Comparison of ENCODE assay signal across 24 cellular contexts in genomic region chr21:45490049-45490731, GRCh38.
"Had no signal": no experiment of that assay in that cellular context is flagged by ENCODE, and none has a peak within 500 bp of the region (broad histone marks: within the 10 kb centered on the region; RNA-seq: fewer than 3 reads in every experiment).

No MANE protein-coding gene starts in this region.

- H3K9me3 ChIP-seq: left ventricle myocardium inferior, pancreas, prostate gland, sigmoid colon, spleen, tibial nerve, uterus had no signal

- H3K4me3 ChIP-seq: hepatocyte, left ventricle myocardium inferior, lung, neural progenitor cell, pancreas, prostate gland, sigmoid colon, spleen, tibial nerve, uterus had no signal

- H3K9ac ChIP-seq: neural progenitor cell had no signal

- H3K27me3 ChIP-seq: hepatocyte, neural progenitor cell, pancreas, sigmoid colon, spleen, tibial nerve, uterus had no signal

- H3K4me2 ChIP-seq: hepatocyte had no signal

- H3K27ac ChIP-seq: hepatocyte, left ventricle myocardium inferior, neural progenitor cell, pancreas, prostate gland, sigmoid colon, uterus had no signal

- H2AFZ ChIP-seq: hepatocyte, neural progenitor cell had no signal

- DNase-seq: islet precursor cell; left ventricle myocardium inferior; mesendoderm; naive B cell; natural killer cell; nephron progenitor cell; nucleus accumbens; pancreas; posterior cingulate gyrus; retina; sigmoid colon; small intestine; spleen; stimulated activated CD4-positive, alpha-beta T cell treated with anti-CD3 and anti-CD28 coated beads, Interleukin-4, amount 100 ng/mL, for 4 hours; stimulated activated CD8-positive, alpha-beta memory T cell treated with anti-CD3 and anti-CD28 coated beads, Interleukin-4, amount 100 ng/mL, for 48 hours; substantia nigra; uterus had no signal

- H3K4me1 ChIP-seq: left ventricle myocardium inferior, pancreas, prostate gland, sigmoid colon, tibial nerve, uterus had no signal

- ATAC-seq: natural killer cell; pancreas; right cardiac atrium; stimulated activated memory B cell treated with anti-CD40 and anti-IgM and Interleukin-4, amounts not matched to agents 10 μg/mL and 1 μg/mL and 100 μg/mL, for 72 hours had no signal

- H3K36me3 ChIP-seq: neural progenitor cell, pancreas, prostate gland, uterus had no signal
